In genomic region chr15:52100807-52101206, GRCh38 we compare ENCODE assay signal across 1 cellular context.
TF ChIP-seq lines count a peak whose summit lies in the region.

No MANE protein-coding gene starts in this region.

TF ChIP-seq in K562, 482 proteins besides CTCF, POLR2A, EP300 and RAD21 (continued from another document):
- peak; percentile 90 for TF ChIP-seq DPF2 (IDR thresholded peaks at IDR 0.05)
- no peak for TF ChIP-seq ZNF124 (CRISPR knock-in tag; IDR thresholded peaks at IDR 0.05)
- no peak for TF ChIP-seq SIX5 (IDR thresholded peaks at IDR 0.05; ENCODE audit: borderline replicate concordance in 1 of 2, insufficient read depth in 1 of 2, low read depth in 1 of 2, low read length in 2 of 2)
- TF ChIP-seq BRF1 (IDR thresholded peaks at IDR 0.05; ENCODE audit: borderline replicate concordance, extremely low read depth, insufficient read length) = no peak
- no peak for TF ChIP-seq HOMEZ (CRISPR knock-in tag; IDR thresholded peaks at IDR 0.05)
- no peak for TF ChIP-seq SNAPC5 (CRISPR knock-in tag; IDR thresholded peaks at IDR 0.05)
- peak; percentile 93 for TF ChIP-seq BHLHE40 (IDR thresholded peaks at IDR 0.05; ENCODE audit: low read length)
- no peak for TF ChIP-seq YBX1 (IDR thresholded peaks at IDR 0.05)
- TF ChIP-seq HDAC8 (tag; IDR thresholded peaks at IDR 0.05) = no peak
- no peak for TF ChIP-seq PATZ1 (CRISPR knock-in tag; IDR thresholded peaks at IDR 0.05; ENCODE audit: borderline replicate concordance)
- no peak for TF ChIP-seq HNRNPL (IDR thresholded peaks at IDR 0.05; ENCODE audit: low read depth, low read length)
- no peak for TF ChIP-seq STAT5B (CRISPR knock-in tag; IDR thresholded peaks at IDR 0.05)
- no peak for TF ChIP-seq PCBP2 (IDR thresholded peaks at IDR 0.05; ENCODE audit: low read depth, low read length, poor library complexity, severe bottlenecking)
- TF ChIP-seq HOXB6 (CRISPR knock-in tag; IDR thresholded peaks at IDR 0.05; ENCODE audit: borderline replicate concordance) = no peak
- no peak for TF ChIP-seq TCF7L2 (IDR thresholded peaks at IDR 0.05; ENCODE audit: low read depth, low read length)
- TF ChIP-seq ARNT (IDR thresholded peaks at IDR 0.05) = no peak
- TF ChIP-seq ARID4B (CRISPR knock-in tag; IDR thresholded peaks at IDR 0.05) = no peak
